ENCODE assay signal across 36 cellular contexts in the genomic region with DNA sequence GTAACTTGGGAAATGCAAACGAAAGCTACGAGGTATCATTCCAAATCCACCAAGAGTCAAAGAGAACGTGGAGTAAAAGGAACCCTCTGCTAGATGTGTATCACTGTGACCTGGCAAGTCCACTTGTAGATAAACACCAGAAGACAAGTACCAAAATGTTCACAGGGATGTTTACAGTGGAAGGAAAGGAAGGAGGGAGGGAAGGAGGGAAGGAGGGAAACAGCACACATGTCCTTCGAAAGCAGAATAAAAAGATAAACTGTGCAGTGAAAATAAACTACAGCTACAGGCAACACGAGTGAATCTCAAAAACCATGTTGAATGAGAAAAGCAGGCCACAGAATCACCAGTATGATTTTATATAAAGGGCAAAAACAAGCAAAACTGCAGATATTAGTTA. TPM values are rescaled to one million over a fixed set of nuclear protein-coding genes. Genes with fewer than 3 reads are reported as not detected.
DNase-seq lines count a peak whose midpoint lies in the region; ATAC-seq, FAIRE-seq and TF ChIP-seq lines count a peak whose summit lies in the region.
"Had no signal": no experiment of that assay in that cellular context is flagged by ENCODE, and none has a peak within 500 bp of the region (broad histone marks: within the 10 kb centered on the region; RNA-seq: fewer than 3 reads in every experiment).

No MANE protein-coding gene starts in this region.

- no peak overlapping the region for H3K4me3 ChIP-seq in IMR-90 (ENCODE audit: insufficient read depth, low read depth, low read length)
- no peak overlapping the region for H3K4me3 ChIP-seq in K562
- no peak overlapping the region for H3K4me3 ChIP-seq in gastroesophageal sphincter
- H3K4me3 ChIP-seq in heart left ventricle = no peak overlapping the region
- H3K4me3 ChIP-seq: cardiac muscle cell, coronary artery, esophagus squamous epithelium, right atrium auricular region, spleen, thyroid gland had no signal

- H3K36me3 ChIP-seq in IMR-90 (ENCODE audit: control insufficient read depth, insufficient read depth, low read length) = peaks cover 25% of the 10 kb centered on the region
- peaks cover 69% of the 10 kb centered on the region for H3K36me3 ChIP-seq in K562 (ENCODE audit: control insufficient read depth, insufficient read depth, low read length)
- H3K36me3 ChIP-seq in gastroesophageal sphincter = peaks cover 0 to 55% of the 10 kb centered on the region in 2 donors
- H3K36me3 ChIP-seq in heart left ventricle = peaks cover 0 to 90% (median 68%) of the 10 kb centered on the region in 9 donors

- no peaks in the 10 kb centered on the region for H3K9me3 ChIP-seq in IMR-90 (ENCODE audit: control insufficient read depth, insufficient read depth, low read length)
- no peaks in the 10 kb centered on the region for H3K9me3 ChIP-seq in K562 (replicated peaks; ENCODE audit: control insufficient read depth, insufficient read depth, low read depth, low read length)
- no peaks in the 10 kb centered on the region for H3K9me3 ChIP-seq in gastroesophageal sphincter
- no peaks in the 10 kb centered on the region for H3K9me3 ChIP-seq in heart left ventricle
- H3K9me3 ChIP-seq: esophagus squamous epithelium, right atrium auricular region, spleen, thyroid gland had no signal

- TF ChIP-seq CTCF in IMR-90 (conservative IDR thresholded peaks at IDR 0.05; ENCODE audit: low read depth, low read length) (no peak), K562 (IDR thresholded peaks at IDR 0.05 in 2 of 3, conservative IDR thresholded peaks at IDR 0.05 in 1 of 3; ENCODE audit: insufficient read depth in 2 of 3, low read depth in 1 of 3, low read length in 3 of 3) (no peak), gastroesophageal sphincter (IDR thresholded peaks at IDR 0.05) (no peak), heart left ventricle (IDR thresholded peaks at IDR 0.05) (no peak)

- H4K8ac ChIP-seq in IMR-90 (ENCODE audit: low read depth in 2 of 2, low read length in 2 of 2) = no peak overlapping the region

- no peak overlapping the region for H2AK9ac ChIP-seq in IMR-90 (replicated peaks; ENCODE audit: low read depth, low read length, poor library complexity)

- no CpG with 5 or more reads among the region's 5 CpGs for WGBS in IMR-90 (ENCODE audit: extremely low coverage in 2 of 2, insufficient read length in 1 of 2), 2 experiments
- 15% methylated on average over 5 of the region's 5 CpGs for WGBS in K562 (ENCODE audit: insufficient coverage, low coverage, missing lambda C conversion rate)
- WGBS in gastroesophageal sphincter (ENCODE audit: low coverage in 1 of 2), 2 donors = 5 to 35% methylated on average over 5 of the region's 5 CpGs
- 67 to 75% (median 72%) methylated on average over 5 of the region's 5 CpGs for WGBS in heart left ventricle, 4 donors

- H3K4me2 ChIP-seq in IMR-90 (ENCODE audit: low read depth, low read length) = no peak overlapping the region
- H3K4me2 ChIP-seq in K562 (ENCODE audit: insufficient read depth, low read length) = peak overlapping the region; percentile 60
- H3K4me2 ChIP-seq: KMS-11 had no signal

- no peak overlapping the region for H2BK120ac ChIP-seq in IMR-90 (ENCODE audit: low read depth, low read length)

- peaks cover 50% of the 10 kb centered on the region for H3K79me2 ChIP-seq in K562 (ENCODE audit: control insufficient read depth, insufficient read depth, low read length)
- H3K79me2 ChIP-seq: parathyroid adenoma had no signal

- no peak overlapping the region for H2AFZ ChIP-seq in IMR-90 (replicated peaks; ENCODE audit: low read length, poor library complexity)
- H2AFZ ChIP-seq in K562 (ENCODE audit: low read depth, low read length) = no peak overlapping the region
- H2AFZ ChIP-seq: parathyroid adenoma had no signal

- H3K9ac ChIP-seq in IMR-90 (ENCODE audit: low read depth, low read length) = 0 out of 2 replicates have a peak overlapping the region, but pooled peaks have one; percentile 41
- peak overlapping the region in 1 of 2 experiments; percentile 18; a peak in 2 of 4 replicates for H3K9ac ChIP-seq in K562 (ENCODE audit: insufficient read depth in 1 of 2, low read depth in 2 of 2, low read length in 2 of 2)
- H3K9ac ChIP-seq: KMS-11, parathyroid adenoma had no signal

- POLR2A ChIA-PET in IMR-90 (lab: Charles Lee; ENCODE audit: unreplicated experiment) = no interaction called here
- POLR2A ChIA-PET in K562 (lab: Yijun Ruan, JAX) = interaction anchor here (1.0 to 6.8 kb wide), 5 partner anchors 10 to 55 kb away, joined by 3 to 58 read pairs (median 5); no protein-coding TSS in a partner anchor

- no peak overlapping the region for H3K18ac ChIP-seq in IMR-90 (ENCODE audit: low read depth, low read length)

- dilution Hi-C loops in IMR-90 (cut with HindIII; ENCODE audit: low sequenced_read_pairs, unreplicated experiment) = no loop called here

- no peak overlapping the region for H2BK20ac ChIP-seq in IMR-90 (ENCODE audit: low read depth, low read length)

- TF ChIP-seq RAD21 in IMR-90 (IDR thresholded peaks at IDR 0.05; ENCODE audit: low read length) = no peak
- TF ChIP-seq RAD21 in K562 (CRISPR knock-in tag; conservative IDR thresholded peaks at IDR 0.05 in 1 of 2, IDR thresholded peaks at IDR 0.05 in 1 of 2) = no peak

- TF ChIP-seq EP300 in K562 (IDR thresholded peaks at IDR 0.05; ENCODE audit: low read length) = no peak
- no peak for TF ChIP-seq EP300 in gastroesophageal sphincter (IDR thresholded peaks at IDR 0.05)

- H3K27me3 ChIP-seq in IMR-90 (ENCODE audit: control insufficient read depth, insufficient read depth, low read length) (no peaks in the 10 kb centered on the region), K562 (ENCODE audit: control insufficient read depth in 2 of 2, insufficient read depth in 2 of 2, low read length in 2 of 2) (no peaks in the 10 kb centered on the region), gastroesophageal sphincter (no peaks in the 10 kb centered on the region), heart left ventricle (no peaks in the 10 kb centered on the region)
- H3K27me3 ChIP-seq: cardiac muscle cell, esophagus squamous epithelium, right atrium auricular region, spleen, thyroid gland had no signal

- H3K4me1 ChIP-seq in IMR-90 (ENCODE audit: control insufficient read depth, insufficient read depth, low read length) = peaks cover 2% of the 10 kb centered on the region; the same call in 1 of the 2 replicates
- H3K4me1 ChIP-seq in K562 (replicated peaks in 1 of 2; ENCODE audit: control insufficient read depth in 2 of 2, insufficient read depth in 2 of 2, low read length in 2 of 2) = peaks cover 22 to 41% of the 10 kb centered on the region in 2 experiments
- H3K4me1 ChIP-seq in gastroesophageal sphincter = peaks cover 0 to 30% (median 10%) of the 10 kb centered on the region in 3 donors
- H3K4me1 ChIP-seq in heart left ventricle = no peaks in the 10 kb centered on the region
- H3K4me1 ChIP-seq: parathyroid adenoma, right atrium auricular region, spleen, thyroid gland had no signal

- no peak overlapping the region for H3K23ac ChIP-seq in IMR-90 (ENCODE audit: low read depth, low read length)

- CTCF ChIA-PET in IMR-90 (lab: Yijun Ruan, JAX) (interaction anchor here (1.1 kb wide), 1 partner anchor 65 kb away, joined by 3 read pairs; no protein-coding TSS in a partner anchor), K562 (lab: Yijun Ruan, JAX; ENCODE audit: low intra/inter-chr PET ratio) (no interaction called here)

- DNase-seq in IMR-90 = peak; percentile 37
- DNase-seq in K562 (ENCODE audit: extremely low read depth in 1 of 4, low spot score in 3 of 4) = no peak
- DNase-seq in substantia nigra (lab: John Stamatoyannopoulos, UW) = no peak
- DNase-seq in heart left ventricle = no peak
- DNase-seq in urothelium cell line (ENCODE audit: low spot score) = no peak
- DNase-seq in AG20443 (ENCODE audit: low spot score) = no peak
- no peak for DNase-seq in SKM-1 (lab: John Stamatoyannopoulos, UW; ENCODE audit: unreplicated experiment)
- DNase-seq: ACHN; activated CD4-positive, alpha-beta memory T cell treated with anti-CD3 and anti-CD28 coated beads, Interleukin-2, amount 10 ng/mL, durations not matched to agents 7 days and 5 days; activated gamma-delta T cell; activated naive CD8-positive, alpha-beta T cell treated with anti-CD3 and anti-CD28 coated beads for 36 hours; COR-L47; DMS53; effector memory CD4-positive, alpha-beta T cell; esophagus squamous epithelium; hippocampal formation; MM.1S; NCI-H1105 treated with DMSO at 0.1 percent for 48 hours; NCI-H2029; NCI-H524 treated with DMSO at 0.1 percent for 48 hours; NK-92 treated with Interleukin-12 subunit alpha and Interleukin-12 subunit beta, amount 100 ng/mL, for 24 hours; spleen; stimulated activated CD4-positive, alpha-beta T cell treated with anti-CD3 and anti-CD28 coated beads, Interleukin-2, amount 100 ng/mL, for 24 hours; stimulated activated naive CD8-positive, alpha-beta T cell treated with anti-CD3 and anti-CD28 coated beads, Interleukin-15, Interleukin-2, amounts not matched to agents 100 U/mL and 50 U/mL, for 24 hours; thyroid gland had no signal

- no peak overlapping the region for H2BK15ac ChIP-seq in IMR-90 (ENCODE audit: low read depth, low read length)

- H3K9me1 ChIP-seq in IMR-90 (ENCODE audit: insufficient read depth, low read length) (no peaks in the 10 kb centered on the region), K562 (ENCODE audit: control insufficient read depth, insufficient read depth, low read length) (no peaks in the 10 kb centered on the region)

- BruUV-seq in IMR-90 (replicated peaks; lab: Mats Ljungman, UMichigan) = no TSS peak
- no TSS peak for BruUV-seq in K562 (replicated peaks; lab: Mats Ljungman, UMichigan)

- in situ Hi-C loops in IMR-90 (cut with MboI; ENCODE audit: low sequenced_read_pairs) = no loop called here
- in situ Hi-C loops in K562 (cut with MboI) = no loop called here

- H4K20me1 ChIP-seq in IMR-90 (ENCODE audit: insufficient read depth, low read length) (peaks cover 6% of the 10 kb centered on the region), K562 (replicated peaks; ENCODE audit: control insufficient read depth, insufficient read depth, low read length) (no peaks in the 10 kb centered on the region)

- H4K5ac ChIP-seq in IMR-90 (ENCODE audit: low read depth, low read length) = no peak overlapping the region

- peak; percentile 70 for ATAC-seq in IMR-90 (ENCODE audit: low read depth)
- ATAC-seq in K562 = no peak
- ATAC-seq in gastroesophageal sphincter = peak; percentile 58
- ATAC-seq in heart left ventricle = no peak
- ATAC-seq: activated CD4-positive, CD25-positive, alpha-beta regulatory T cell treated with anti-CD3 and anti-CD28 coated beads, Interleukin-2, amount 50 U/mL, for 24 hours; stimulated activated naive CD8-positive, alpha-beta T cell treated with anti-CD3 and anti-CD28 coated beads, Interleukin-15, Interleukin-2, amounts not matched to agents 100 U/mL and 50 U/mL, for 24 hours had no signal

- H2AK5ac ChIP-seq in IMR-90 (ENCODE audit: low read depth, low read length) = no peak overlapping the region

- no peak overlapping the region for H3K56ac ChIP-seq in IMR-90 (ENCODE audit: extremely low read depth, insufficient read depth, low read length)

- H3K14ac ChIP-seq in IMR-90 (replicated peaks; ENCODE audit: low read depth, low read length) = no peak overlapping the region

- intact Hi-C loops in IMR-90 (cut with micrococcal nuclease) = no loop called here
- intact Hi-C loops in K562 (cut with micrococcal nuclease) = no loop called here
- intact Hi-C loops in heart left ventricle (cut with DNase I) = no loop called here

- no peak overlapping the region for H3K27ac ChIP-seq in IMR-90 (ENCODE audit: insufficient read depth, low read length)
- H3K27ac ChIP-seq in K562 (ENCODE audit: extremely low read depth, low read depth, low read length) = peak overlapping the region; percentile 47; the same call in 2 of the 3 replicates
- H3K27ac ChIP-seq in gastroesophageal sphincter = peak overlapping the region; percentile 25 to 68 (median 32)
- peak overlapping the region; percentile 56 for H3K27ac ChIP-seq in substantia nigra (ENCODE audit: low read depth, low read length, poor library complexity, severe bottlenecking)
- peak overlapping the region in 1 of 12 donors; percentile 8 for H3K27ac ChIP-seq in heart left ventricle
- H3K27ac ChIP-seq: cardiac muscle cell, KMS-11, parathyroid adenoma, right atrium auricular region, spleen, thyroid gland had no signal

- peaks cover 12 to 42% of the 10 kb centered on the region in 2 experiments for H3K79me1 ChIP-seq in IMR-90 (ENCODE audit: low read depth in 1 of 2, low read length in 2 of 2)

- no peak for FAIRE-seq in K562 (lab: Jason Lieb, UNC)
- no peak for FAIRE-seq in urothelium cell line (lab: Jason Lieb, UNC)
- FAIRE-seq: astrocyte, frontal cortex, GM12892, H54 had no signal

- H3K4ac ChIP-seq in IMR-90 (ENCODE audit: low read depth, low read length) = no peak overlapping the region

- H4K91ac ChIP-seq in IMR-90 (ENCODE audit: insufficient read depth, low read depth, low read length) = no peak overlapping the region

- peak overlapping the region; percentile 42 for H2BK5ac ChIP-seq in IMR-90 (ENCODE audit: low read depth, low read length, poor library complexity, severe bottlenecking)

- TF ChIP-seq POLR2A in IMR-90 (IDR thresholded peaks at IDR 0.05; ENCODE audit: low read depth, low read length) (no peak), K562 (conservative IDR thresholded peaks at IDR 0.05) (no peak), gastroesophageal sphincter (IDR thresholded peaks at IDR 0.05) (no peak), heart left ventricle (IDR thresholded peaks at IDR 0.05) (no peak)

RNA-seq across cellular contexts. Expression of a gene that starts 59.9 kb away (rescaled TPM):
- total RNA-seq in IMR-90 (2012; rRNA removed) (35.0 and 35.8 TPM in 2 replicates), K562 (2014; rRNA removed) (40.1 and 43.1 TPM in 2 replicates), K562 (2014; rRNA removed; fragmentation: Illumina TruSeq; extraction: Trizol) (50.4 and 50.6 TPM in 2 replicates), K562 (2015; rRNA removed; fragmentation: Illumina TruSeq; extraction: Trizol) (51.9 and 55.1 TPM in 2 replicates), K562 (2021) (54.3 and 69.6 TPM in 2 replicates), gastroesophageal sphincter (10 to 100 TPM; 30.0 to 85.3 (median 52.3) TPM), heart left ventricle (10 to 100 TPM; 14.9 to 44.8 (median 23.4) TPM)
- polyA plus RNA-seq in IMR-90 (2012; rRNA removed) (19.2 and 19.9 TPM in 2 replicates), K562 (2011; rRNA removed) (30.0 and 37.5 TPM in 2 replicates), K562 (2014; fragmentation: Illumina TruSeq; extraction: Trizol) (47.5 and 55.6 TPM in 2 replicates), K562 (2014; fragmentation: Nextera tagmentation; extraction: Ambion mirVana) (10 to 100 TPM; 17.0 to 20.7 TPM), K562 (2014; rRNA removed) (39.2 and 39.6 TPM in 2 replicates), heart left ventricle (10 to 100 TPM in 1 of 2 donors, 1 to 10 TPM in 1; 4.6 to 15.4 TPM)
- 9.9 and 11.5 TPM in 2 replicates for polyA plus RNA-seq in IMR-90 (2012; cell fraction: cytosol; rRNA removed)
- polyA plus RNA-seq in IMR-90 (2012; cell fraction: nucleus; rRNA removed; ENCODE audit: low replicate concordance) = 10.3 and 34.6 TPM in 2 replicates
- 148 and 229 TPM in 2 replicates for total RNA-seq in K562 (2011; cell fraction: chromatin; rRNA removed; ENCODE audit: low replicate concordance)
- total RNA-seq in K562 (2011; cell fraction: nucleolus; rRNA removed) = 41.5 and 70.5 TPM in 2 replicates
- 85.0 and 85.5 TPM in 2 replicates for total RNA-seq in K562 (2011; cell fraction: nucleoplasm; rRNA removed)
- 18.2 and 23.5 TPM in 2 replicates for polyA plus RNA-seq in K562 (2011; cell fraction: cytosol; rRNA removed)
- 34.9 and 41.6 TPM in 2 replicates for polyA plus RNA-seq in K562 (2011; cell fraction: nucleus; rRNA removed)
- polyA plus RNA-seq in K562 (2012) = 23.5 and 27.0 TPM in 2 replicates
- 125 and 160 TPM in 2 replicates for polyA minus RNA-seq in K562 (2011; rRNA and poly(A)+ RNA removed)
- 26.9 and 28.9 TPM in 2 replicates for polyA minus RNA-seq in K562 (2011; cell fraction: cytosol; rRNA and poly(A)+ RNA removed)
- polyA minus RNA-seq in K562 (2011; cell fraction: nucleus; rRNA and poly(A)+ RNA removed) = 56.0 and 75.9 TPM in 2 replicates

Comparison
In these comparisons a context has a peak if more than half of its experiments do, and no peak if none do; other contexts are left out.
1. ATAC-seq: peak in IMR-90 (single experiment) and gastroesophageal sphincter (single experiment); none in K562 (single experiment) and heart left ventricle (0 of 4).